Comparison of ENCODE assay signal across 8 cellular contexts in genomic region chr3:107064445-107065060, GRCh38.
DNase-seq lines count a peak whose midpoint lies in the region; ATAC-seq and TF ChIP-seq lines count a peak whose summit lies in the region.

No MANE protein-coding gene starts in this region.

- TF ChIP-seq CTCF in body of pancreas (IDR thresholded peaks at IDR 0.05) = peak; percentile 42 to 78 (median 70)

- H3K4me3 Mint-ChIP-seq in T-helper 2 cell treated with Interferon-gamma antibody and Interleukin-4, amounts not matched to agents 5 μg/mL and 100 μg/mL, for 36 hours = no peak overlapping the region

- DNase-seq in NCI-H146 treated with DMSO at 0.1 percent for 48 hours (lab: John Stamatoyannopoulos, UW; ENCODE audit: unreplicated experiment) = peak; percentile 59
- DNase-seq in T-helper 2 cell treated with Interferon-gamma antibody and Interleukin-4, amounts not matched to agents 5 μg/mL and 100 μg/mL, for 36 hours (ENCODE audit: low spot score) = peak; percentile 47
- DNase-seq in body of pancreas = peak; percentile 67 to 73 (median 70)
- peak; percentile 45 for DNase-seq in stimulated activated CD4-positive, alpha-beta T cell treated with anti-CD3 and anti-CD28 coated beads, Interleukin-12 subunit alpha, Interleukin-12 subunit beta, amount 100 ng/mL, for 4 hours

- H3K36me3 ChIP-seq in ACC112 (ENCODE audit: insufficient read depth, low read length) (no peaks in the 10 kb centered on the region), body of pancreas (replicated peaks in 1 of 2; ENCODE audit: insufficient read depth in 1 of 2, low read depth in 2 of 2) (no peaks in the 10 kb centered on the region), iPS-20b (ENCODE audit: insufficient read depth, low read depth, low read length) (no peaks in the 10 kb centered on the region)

- H3K4me3 ChIP-seq in ACC112 (ENCODE audit: low read depth, low read length) (peak overlapping the region; percentile 15), body of pancreas (no peak overlapping the region), iPS-20b (ENCODE audit: low read length) (no peak overlapping the region)

- TF ChIP-seq POLR2A in body of pancreas (IDR thresholded peaks at IDR 0.05) = no peak

- 6% methylated on average over 8 of the region's 8 CpGs for WGBS in body of pancreas, 2 donors

- H3K9me3 ChIP-seq in body of pancreas = no peaks in the 10 kb centered on the region
- H3K9me3 ChIP-seq in iPS-20b (ENCODE audit: insufficient read depth, low read depth, low read length) = no peaks in the 10 kb centered on the region

- peak overlapping the region; percentile 48; the same call in 1 of the 2 replicates for H3K9ac ChIP-seq in iPS-20b (ENCODE audit: low read depth, low read length)

- no peaks in the 10 kb centered on the region for H3K27me3 ChIP-seq in ACC112 (ENCODE audit: insufficient read depth, low read length)
- no peaks in the 10 kb centered on the region for H3K27me3 ChIP-seq in body of pancreas
- no peaks in the 10 kb centered on the region for H3K27me3 ChIP-seq in iPS-20b (ENCODE audit: insufficient read depth, low read length)

- H3K27ac Mint-ChIP-seq in T-helper 2 cell treated with Interferon-gamma antibody and Interleukin-4, amounts not matched to agents 5 μg/mL and 100 μg/mL, for 36 hours = no peak overlapping the region

- H3K4me1 ChIP-seq in ACC112 (ENCODE audit: control insufficient read depth, insufficient read depth, low read length, unreplicated experiment) (peaks cover 45% of the 10 kb centered on the region), body of pancreas (no peaks in the 10 kb centered on the region), iPS-20b (ENCODE audit: insufficient read depth, low read length) (peaks cover 14% of the 10 kb centered on the region; the same call in 1 of the 2 replicates)

- intact Hi-C loops in body of pancreas (cut with DNase I) = no loop called here

- peak overlapping the region; percentile 86 for H2AFZ ChIP-seq in ACC112 (ENCODE audit: low read length, unreplicated experiment)

- peaks cover 4% of the 10 kb centered on the region for H3K9me3 Mint-ChIP-seq in T-helper 2 cell treated with Interferon-gamma antibody and Interleukin-4, amounts not matched to agents 5 μg/mL and 100 μg/mL, for 36 hours

- ATAC-seq in GM18508 (IDR thresholded peaks at IDR 0.05; ENCODE audit: insufficient read depth, unreplicated experiment) (peak; percentile 67), HG02970 (IDR thresholded peaks at IDR 0.05; ENCODE audit: low FRiP score, unreplicated experiment) (peak; percentile 95), body of pancreas (peak; percentile 86)

- H3K79me2 ChIP-seq in ACC112 (ENCODE audit: control insufficient read depth, insufficient read depth, low read length, unreplicated experiment) = no peaks in the 10 kb centered on the region

- H3K27ac ChIP-seq in ACC112 (ENCODE audit: low read depth, low read length) = peak overlapping the region; percentile 40
- H3K27ac ChIP-seq in body of pancreas = no peak overlapping the region
- H3K27ac ChIP-seq in iPS-20b (ENCODE audit: low read length) = no peak overlapping the region

- no peaks in the 10 kb centered on the region for H3K36me3 Mint-ChIP-seq in T-helper 2 cell treated with Interferon-gamma antibody and Interleukin-4, amounts not matched to agents 5 μg/mL and 100 μg/mL, for 36 hours (ENCODE audit: low read depth)

- peaks cover 13% of the 10 kb centered on the region for H3K4me1 Mint-ChIP-seq in T-helper 2 cell treated with Interferon-gamma antibody and Interleukin-4, amounts not matched to agents 5 μg/mL and 100 μg/mL, for 36 hours (ENCODE audit: low read depth)

- H3K27me3 Mint-ChIP-seq in T-helper 2 cell treated with Interferon-gamma antibody and Interleukin-4, amounts not matched to agents 5 μg/mL and 100 μg/mL, for 36 hours (ENCODE audit: low read depth) = peaks cover 9% of the 10 kb centered on the region
